Comparison of ENCODE assay signal across 8 cellular contexts in genomic region chr18:35497006-35497333, GRCh38. TPM values are rescaled to one million over a fixed set of nuclear protein-coding genes. Genes with fewer than 3 reads are reported as not detected.
A peak's percentile ranks its signal among the peaks of the same experiment; 100 is the strongest.
DNase-seq lines count a peak whose midpoint lies in the region; ATAC-seq and TF ChIP-seq lines count a peak whose summit lies in the region.

No MANE protein-coding gene starts in this region.

- POLR2A ChIA-PET in HEK293T (lab: Yijun Ruan, JAX): interaction anchor here (0.6 to 2.4 kb wide), 32 partner anchors 9 to 475 kb away, joined by 3 to 33 read pairs (median 4); partner anchors contain the start of genes GALNT1, RMP24 and ZNF397

- no peaks in the 10 kb centered on the region for H3K27me3 ChIP-seq in aorta (ENCODE audit: control insufficient read depth in 1 of 2, insufficient read depth in 2 of 2, low read length in 1 of 2)

- CTCF ChIA-PET in HEK293T (lab: Yijun Ruan, JAX): interaction anchor here (0.6 to 1.2 kb wide), 2 partner anchors 11 to 259 kb away, joined by 3 to 4 read pairs; no protein-coding TSS in a partner anchor

- intact Hi-C loops in aorta (cut with DNase I): loop anchor here in 1 of 2 donors (1.0 to 5.0 kb wide), 3 partner anchors 35 to 90 kb away; partner anchors contain the start of gene GALNT1

- no peaks in the 10 kb centered on the region for H3K9me3 Mint-ChIP-seq in HFFc6

- H3K4me3 ChIP-seq in coronary artery: peak overlapping the region; percentile 81
- H3K4me3 ChIP-seq in mesodermal cell (ENCODE audit: extremely low read depth, insufficient read depth, low read length, poor library complexity, severe bottlenecking): peak overlapping the region; percentile 48
- H3K4me3 ChIP-seq in aorta (ENCODE audit: low read length in 2 of 2): peak overlapping the region; percentile 21 to 38

- DNase-seq in NCI-H2227 (lab: John Stamatoyannopoulos, UW; ENCODE audit: unreplicated experiment) (peak; percentile 62), NCI-H2227 treated with DMSO at 0.1 percent for 48 hours (lab: John Stamatoyannopoulos, UW) (no peak), HFFc6 (no peak), NCI-H69 (lab: John Stamatoyannopoulos, UW) (peak; percentile 77), coronary artery (ENCODE audit: low spot score) (no peak), aorta (no peak), HEK293T (ENCODE audit: extremely low spot score) (no peak)

- H3K9me3 ChIP-seq in mesodermal cell (ENCODE audit: control insufficient read depth, low read length) (no peaks in the 10 kb centered on the region), aorta (ENCODE audit: control insufficient read depth, low read length) (no peaks in the 10 kb centered on the region)

- 10 to 13% methylated on average over 3 of the region's 3 CpGs for WGBS in mesodermal cell (ENCODE audit: insufficient coverage in 2 of 2), 2 experiments
- 0 to 2% methylated on average over 3 of the region's 3 CpGs for WGBS in aorta, 2 donors

- H3K27ac ChIP-seq in coronary artery (peak overlapping the region; percentile 89 to 91), mesodermal cell (ENCODE audit: low read depth, low read length, severe bottlenecking) (peak overlapping the region; percentile 85), aorta (ENCODE audit: low read depth in 1 of 2, low read length in 2 of 2) (peak overlapping the region; percentile 41 to 57)

- ATAC-seq in aorta (ENCODE audit: low FRiP score): peak; percentile 49

- peaks cover 4% of the 10 kb centered on the region for H3K27me3 Mint-ChIP-seq in HFFc6 (ENCODE audit: insufficient read depth)

- no peak for TF ChIP-seq CTCF in HFFc6 (IDR thresholded peaks at IDR 0.05)
- TF ChIP-seq CTCF in coronary artery (IDR thresholded peaks at IDR 0.05): no peak

- peaks cover 32% of the 10 kb centered on the region for H3K4me1 Mint-ChIP-seq in HFFc6 (ENCODE audit: low read depth)

- H3K36me3 ChIP-seq in mesodermal cell (ENCODE audit: control insufficient read depth, insufficient read depth, low read length) (no peaks in the 10 kb centered on the region), aorta (ENCODE audit: control insufficient read depth in 1 of 2, insufficient read depth in 2 of 2, low read length in 1 of 2) (no peaks in the 10 kb centered on the region)

- H3K36me3 Mint-ChIP-seq in HFFc6 (ENCODE audit: low read depth): no peaks in the 10 kb centered on the region; the same call in 1 of the 2 replicates

- H3K27ac Mint-ChIP-seq in HFFc6: peak overlapping the region; percentile 96

- peaks cover 10% of the 10 kb centered on the region for H3K4me1 ChIP-seq in mesodermal cell (ENCODE audit: control insufficient read depth, insufficient read depth, low read length, poor library complexity, severe bottlenecking)
- peaks cover 2% of the 10 kb centered on the region in 2 donors for H3K4me1 ChIP-seq in aorta (ENCODE audit: control insufficient read depth in 1 of 2, insufficient read depth in 2 of 2, low read length in 2 of 2)

- H3K4me3 Mint-ChIP-seq in HFFc6: peak overlapping the region; percentile 96

TF ChIP-seq in HEK293T, 16 proteins besides CTCF, POLR2A, EP300 and RAD21:
- no peak for TF ChIP-seq ZNF384 (IDR thresholded peaks at IDR 0.05)
- no peak for TF ChIP-seq FOXA1 (IDR thresholded peaks at IDR 0.05)
- TF ChIP-seq NFRKB (IDR thresholded peaks at IDR 0.05): no peak
- no peak for TF ChIP-seq PKNOX1 (IDR thresholded peaks at IDR 0.05)
- TF ChIP-seq L3MBTL2 (conservative IDR thresholded peaks at IDR 0.05): no peak
- no peak for TF ChIP-seq ARNT (IDR thresholded peaks at IDR 0.05)
- TF ChIP-seq SUZ12 (IDR thresholded peaks at IDR 0.05): no peak
- no peak for TF ChIP-seq BHLHE40 (IDR thresholded peaks at IDR 0.05; ENCODE audit: borderline replicate concordance)
- no peak for TF ChIP-seq CTBP1 (IDR thresholded peaks at IDR 0.05; ENCODE audit: borderline replicate concordance)
- TF ChIP-seq FOXK2 (IDR thresholded peaks at IDR 0.05): no peak
- TF ChIP-seq LEF1 (IDR thresholded peaks at IDR 0.05; ENCODE audit: borderline replicate concordance): no peak
- TF ChIP-seq SP1 (IDR thresholded peaks at IDR 0.05): no peak
- no peak for TF ChIP-seq FOXM1 (IDR thresholded peaks at IDR 0.05; ENCODE audit: borderline replicate concordance)
- TF ChIP-seq TARDBP (IDR thresholded peaks at IDR 0.05): no peak
- no peak for TF ChIP-seq HDGF (IDR thresholded peaks at IDR 0.05; ENCODE audit: borderline replicate concordance)
- no peak for TF ChIP-seq ELF4 (IDR thresholded peaks at IDR 0.05)
TF ChIP-seq in HEK293T: peak in this region for 0.

RNA-seq across cellular contexts. Expression of gene INO80C, which starts 0.8 kb away (rescaled TPM):
- total RNA-seq in HFFc6 (2021; fragmentation: NEBNext Ultra II Directional; extraction: Animal tissue kit (Norgen Biotek cat#: 25700)): 10 to 100 TPM; 10.4 to 13.3 (median 12.1) TPM
- polyA plus RNA-seq in mesodermal cell (2013, experiment 1 of 2): 19.8 TPM
- polyA plus RNA-seq in mesodermal cell (2013, experiment 2 of 2): 18.9 TPM
- total RNA-seq in aorta: 10 to 100 TPM; 18.6 to 19.1 TPM
- 10 to 100 TPM; 16.8 to 23.1 TPM for polyA plus RNA-seq in aorta

Comparison
In these comparisons a context has a peak if more than half of its experiments do, and no peak if none do; other contexts are left out.
1. DNase-seq: peak in NCI-H2227 (single experiment) and NCI-H69 (single experiment); none in NCI-H2227 treated with DMSO at 0.1 percent for 48 hours (single experiment), HFFc6 (single experiment), coronary artery (single experiment), aorta (0 of 2) and HEK293T (single experiment).
2. H3K4me3 ChIP-seq: peak in every context shown above with its lines; median percentile 81 in coronary artery; 48 in mesodermal cell; 30 in aorta.
3. Peak in every context shown above with its lines, with median percentiles within 50 percentile points of each other: H3K27ac ChIP-seq.